11 cellular contexts compared by ENCODE assay signal in genomic region chr9:626591-626990, GRCh38.
A peak's percentile ranks its signal among the peaks of the same experiment; 100 is the strongest.
DNase-seq lines count a peak whose midpoint lies in the region; ATAC-seq and TF ChIP-seq lines count a peak whose summit lies in the region.
"Had no signal": no experiment of that assay in that cellular context is flagged by ENCODE, and none has a peak within 500 bp of the region (broad histone marks: within the 10 kb centered on the region; RNA-seq: fewer than 3 reads in every experiment).

No MANE protein-coding gene starts in this region.

- no peaks in the 10 kb centered on the region for H3K36me3 ChIP-seq in thyroid gland

- H3K4me3 ChIP-seq in fibroblast of villous mesenchyme (ENCODE audit: low read depth, low read length) (no peak overlapping the region), thyroid gland (replicated peaks in 1 of 3) (no peak overlapping the region)

- ATAC-seq in GM21390 (IDR thresholded peaks at IDR 0.05; ENCODE audit: unreplicated experiment) (peak; percentile 72), HG03469 (IDR thresholded peaks at IDR 0.05; ENCODE audit: unreplicated experiment) (peak; percentile 56)
- ATAC-seq: activated CD8-positive, alpha-beta T cell treated with anti-CD3 and anti-CD28 coated beads, Interleukin-2, amount 10 ng/mL, durations not matched to agents 7 days and 5 days had no signal

- no peak for TF ChIP-seq POLR2A in thyroid gland (IDR thresholded peaks at IDR 0.05)

- intact Hi-C loops in thyroid gland (cut with DNase I), result no loop called here

- WGBS in thyroid gland, 2 donors, result 89 to 90% methylated on average over 3 of the region's 3 CpGs

- H3K9me3 ChIP-seq in thyroid gland, result no peaks in the 10 kb centered on the region

- H3K27ac ChIP-seq in thyroid gland, result peak overlapping the region; percentile 37 to 80 (median 55)

- peaks cover 23 to 30% of the 10 kb centered on the region in 2 donors for H3K4me1 ChIP-seq in thyroid gland

- TF ChIP-seq CTCF in fibroblast of villous mesenchyme (IDR thresholded peaks at IDR 0.05; ENCODE audit: insufficient read depth, low read depth, low read length) (no peak), thyroid gland (IDR thresholded peaks at IDR 0.05) (no peak)

- DNase-seq in fibroblast of villous mesenchyme (ENCODE audit: low read depth) (peak; percentile 84), thyroid gland (no peak), occipital lobe (lab: John Stamatoyannopoulos, UW) (no peak), NAMALWA (ENCODE audit: low spot score) (no peak)
- no peak for DNase-seq in stimulated activated CD4-positive, alpha-beta T cell treated with anti-CD3 and anti-CD28 coated beads, Interleukin-4, amount 100 ng/mL, for 1 hour
- DNase-seq: activated CD8-positive, alpha-beta T cell treated with anti-CD3 and anti-CD28 coated beads, Interleukin-2, amount 10 ng/mL, durations not matched to agents 7 days and 5 days; mesendoderm; NCI-H1417 treated with DMSO at 0.1 percent for 48 hours; SIG-M5 had no signal

- no peaks in the 10 kb centered on the region for H3K27me3 ChIP-seq in thyroid gland
